In genomic region chr3:129622933-129623332, GRCh38 we compare ENCODE assay signal across 13 cellular contexts. TPM values are rescaled to one million over a fixed set of nuclear protein-coding genes. Genes with fewer than 3 reads are reported as not detected.
A peak's percentile ranks its signal among the peaks of the same experiment; 100 is the strongest.
DNase-seq lines count a peak whose midpoint lies in the region; ATAC-seq and TF ChIP-seq lines count a peak whose summit lies in the region.
"Had no signal": no experiment of that assay in that cellular context is flagged by ENCODE, and none has a peak within 500 bp of the region (broad histone marks: within the 10 kb centered on the region; RNA-seq: fewer than 3 reads in every experiment).

No MANE protein-coding gene starts in this region.

- no peak for ATAC-seq in heart left ventricle
- no peak for ATAC-seq in Right ventricle myocardium superior (ENCODE audit: poor library complexity)
- no peak for ATAC-seq in upper lobe of right lung
- no peak for ATAC-seq in HG03469 (IDR thresholded peaks at IDR 0.05; ENCODE audit: unreplicated experiment)

- H2BK5ac ChIP-seq in trophoblast cell (ENCODE audit: low read depth, low read length, poor library complexity), result no peak overlapping the region

- no peak for TF ChIP-seq POLR2A in heart left ventricle (IDR thresholded peaks at IDR 0.05)

- intact Hi-C loops in heart left ventricle (cut with DNase I) (loop anchor here in 3 of 10 donors (2.0 to 10.0 kb wide), 3 partner anchors 26 to 131 kb away; no protein-coding TSS in a partner anchor), Right ventricle myocardium superior (cut with DNase I) (no loop called here), upper lobe of right lung (cut with DNase I) (no loop called here)

- WGBS in heart left ventricle, 4 donors, result 64 to 75% (median 74%) methylated on average over 9 to 10 of the region's 10 CpGs
- WGBS in trophoblast cell (ENCODE audit: extremely low coverage, insufficient coverage, insufficient read length), result no CpG with 5 or more reads among the region's 10 CpGs

- peak overlapping the region; percentile 5 for H2BK120ac ChIP-seq in trophoblast cell (ENCODE audit: insufficient read depth, low read length, poor library complexity)

- no peak overlapping the region for H4K12ac ChIP-seq in trophoblast cell (ENCODE audit: low read depth, low read length)

- TF ChIP-seq CTCF in heart left ventricle (IDR thresholded peaks at IDR 0.05) (no peak), upper lobe of right lung (IDR thresholded peaks at IDR 0.05) (no peak)

- H2AFZ ChIP-seq in trophoblast cell (ENCODE audit: insufficient read depth, low read length, poor library complexity), result no peak overlapping the region

- no peaks in the 10 kb centered on the region for H3K9me3 ChIP-seq in heart left ventricle
- H3K9me3 ChIP-seq in trophoblast cell (ENCODE audit: insufficient read depth, low read depth, low read length), result peaks cover 5% of the 10 kb centered on the region
- H3K9me3 ChIP-seq in upper lobe of right lung, result no peaks in the 10 kb centered on the region
- H3K9me3 ChIP-seq in effector memory CD4-positive, alpha-beta T cell (ENCODE audit: control insufficient read depth, low read length), result no peaks in the 10 kb centered on the region

- H4K8ac ChIP-seq in trophoblast cell (ENCODE audit: low read depth, low read length), result peak overlapping the region; percentile 18

- H3K18ac ChIP-seq in trophoblast cell (ENCODE audit: low read length), result peak overlapping the region; percentile 34

- peak overlapping the region; percentile 84 to 100 (median 98) for H3K27ac ChIP-seq in heart left ventricle
- peak overlapping the region; percentile 46 for H3K27ac ChIP-seq in layer of hippocampus (ENCODE audit: low read depth, low read length)
- no peak overlapping the region for H3K27ac ChIP-seq in trophoblast cell (ENCODE audit: low read depth, low read length)
- H3K27ac ChIP-seq in upper lobe of right lung, result peak overlapping the region; percentile 99
- H3K27ac ChIP-seq in effector memory CD4-positive, alpha-beta T cell (ENCODE audit: insufficient read depth, low read length, poor library complexity, severe bottlenecking), result no peak overlapping the region

- H3K4me3 ChIP-seq in heart left ventricle (no peak overlapping the region), trophoblast cell (ENCODE audit: low read depth, low read length) (no peak overlapping the region), upper lobe of right lung (no peak overlapping the region)
- H3K4me3 ChIP-seq in effector memory CD4-positive, alpha-beta T cell (ENCODE audit: insufficient read depth, low read depth, low read length, poor library complexity, severe bottlenecking), result no peak overlapping the region
- H3K4me3 ChIP-seq: smooth muscle cell had no signal

- H3K36me3 ChIP-seq in heart left ventricle (no peaks in the 10 kb centered on the region), trophoblast cell (ENCODE audit: control insufficient read depth in 1 of 2, insufficient read depth in 2 of 2, low read length in 2 of 2) (no peaks in the 10 kb centered on the region), upper lobe of right lung (no peaks in the 10 kb centered on the region)
- no peaks in the 10 kb centered on the region for H3K36me3 ChIP-seq in effector memory CD4-positive, alpha-beta T cell (ENCODE audit: control insufficient read depth, insufficient read depth, low read length)

- H3K4me2 ChIP-seq in trophoblast cell (ENCODE audit: low read length), result no peak overlapping the region
- H3K4me2 ChIP-seq: smooth muscle cell had no signal

- H3K4ac ChIP-seq in trophoblast cell (ENCODE audit: low read depth, low read length), result peak overlapping the region; percentile 26

- H2BK12ac ChIP-seq in trophoblast cell (ENCODE audit: low read length), result peak overlapping the region; percentile 89

- H3K14ac ChIP-seq in trophoblast cell (ENCODE audit: low read length), result peak overlapping the region; percentile 50

- H2AK5ac ChIP-seq in trophoblast cell (ENCODE audit: low read length), result peak overlapping the region; percentile 94

- H3K23ac ChIP-seq in trophoblast cell (ENCODE audit: low read length), result no peak overlapping the region

- no peak overlapping the region for H3K9ac ChIP-seq in trophoblast cell (ENCODE audit: low read length)

- peaks cover 7% of the 10 kb centered on the region for H3K79me2 ChIP-seq in trophoblast cell (ENCODE audit: control insufficient read depth, insufficient read depth, low read length, poor library complexity)

- peak in 2 of 5 donors; percentile 34 to 55 for DNase-seq in heart left ventricle
- no peak for DNase-seq in Right ventricle myocardium superior
- DNase-seq in trophoblast cell, result no peak
- DNase-seq in upper lobe of right lung, result peak; percentile 63
- DNase-seq in NCI-H1930 (lab: John Stamatoyannopoulos, UW), result no peak
- no peak for DNase-seq in effector memory CD4-positive, alpha-beta T cell
- DNase-seq: activated naive CD4-positive, alpha-beta T cell treated with anti-CD3 and anti-CD28 coated beads, Interleukin-2, amount 10 ng/mL, durations not matched to agents 7 days and 5 days; NCI-H187 treated with DMSO at 0.1 percent for 48 hours; NCI-H524; T-helper 1 cell had no signal

- peaks cover 53% of the 10 kb centered on the region for H3K79me1 ChIP-seq in trophoblast cell (ENCODE audit: low read length)

- H3K4me1 ChIP-seq in heart left ventricle (peaks cover 31 to 99% (median 88%) of the 10 kb centered on the region in 12 donors), trophoblast cell (ENCODE audit: control insufficient read depth in 1 of 2, insufficient read depth in 2 of 2, low read length in 2 of 2) (peaks cover 48 to 52% of the 10 kb centered on the region in 2 experiments), upper lobe of right lung (peaks cover 73% of the 10 kb centered on the region)
- peaks cover 16% of the 10 kb centered on the region for H3K4me1 ChIP-seq in effector memory CD4-positive, alpha-beta T cell (ENCODE audit: control insufficient read depth, insufficient read depth, low read length, poor library complexity, severe bottlenecking)

- no peaks in the 10 kb centered on the region for H3K27me3 ChIP-seq in heart left ventricle
- H3K27me3 ChIP-seq in layer of hippocampus (ENCODE audit: control insufficient read depth, insufficient read depth, low read length), result no peaks in the 10 kb centered on the region
- H3K27me3 ChIP-seq in trophoblast cell (ENCODE audit: insufficient read depth, low read length), result no peaks in the 10 kb centered on the region
- no peaks in the 10 kb centered on the region for H3K27me3 ChIP-seq in upper lobe of right lung
- H3K27me3 ChIP-seq in effector memory CD4-positive, alpha-beta T cell (replicated peaks; ENCODE audit: control insufficient read depth, insufficient read depth, low read length, poor library complexity, severe bottlenecking), result no peaks in the 10 kb centered on the region

- peak overlapping the region; percentile 85 for H4K91ac ChIP-seq in trophoblast cell (ENCODE audit: low read depth, low read length)

RNA-seq across cellular contexts. Expression of gene PLXND1, which starts 16.5 kb away (rescaled TPM):
- total RNA-seq in heart left ventricle (100 to 1,000 TPM in 2 of 9 donors, 10 to 100 TPM in 7; 40.8 to 218 (median 64.9) TPM), Right ventricle myocardium superior (53.1 TPM), upper lobe of right lung (284 TPM)
- 10 to 100 TPM; 66.4 to 67.3 TPM for polyA plus RNA-seq in heart left ventricle
- polyA plus RNA-seq in trophoblast cell (2013), result 282 and 293 TPM in 2 replicates

Comparison
In these comparisons a context has a peak if more than half of its experiments do, and no peak if none do; other contexts are left out.
1. H3K27ac ChIP-seq: peak in heart left ventricle (12 of 12), layer of hippocampus (single experiment) and upper lobe of right lung (single experiment); none in trophoblast cell (single experiment) and effector memory CD4-positive, alpha-beta T cell (single experiment).